Comparison of ENCODE assay signal across 25 cellular contexts in genomic region chr11:12748561-12748960, GRCh38.
DNase-seq lines count a peak whose midpoint lies in the region; ATAC-seq and TF ChIP-seq lines count a peak whose summit lies in the region.
"Had no signal": no experiment of that assay in that cellular context is flagged by ENCODE, and none has a peak within 500 bp of the region (broad histone marks: within the 10 kb centered on the region; RNA-seq: fewer than 3 reads in every experiment).

No MANE protein-coding gene starts in this region.

- H4K20me1 ChIP-seq in GM23338 (replicated peaks; ENCODE audit: insufficient read depth) (peaks cover 41% of the 10 kb centered on the region), neural progenitor cell (ENCODE audit: low read depth) (peaks cover 100% of the 10 kb centered on the region)

- H3K9ac ChIP-seq in endodermal cell (ENCODE audit: extremely low read depth, low read length, poor library complexity, severe bottlenecking) = no peak overlapping the region
- no peak overlapping the region for H3K9ac ChIP-seq in neural progenitor cell

- H3K9me2 ChIP-seq in GM23338 (ENCODE audit: insufficient read depth) = no peaks in the 10 kb centered on the region

- H3K27ac Mint-ChIP-seq in GM23338 = peak overlapping the region; percentile 73; the same call in 1 of the 2 replicates
- peak overlapping the region; percentile 87 for H3K27ac Mint-ChIP-seq in endodermal cell
- no peak overlapping the region for H3K27ac Mint-ChIP-seq in neural progenitor cell
- H3K27ac Mint-ChIP-seq: CD14-positive monocyte; CD8-positive, alpha-beta memory T cell had no signal

- H3K4me3 Mint-ChIP-seq in GM23338 (no peak overlapping the region), endodermal cell (no peak overlapping the region), neural progenitor cell (no peak overlapping the region)
- H3K4me3 Mint-ChIP-seq: CD14-positive monocyte; CD8-positive, alpha-beta memory T cell had no signal

- peaks cover 4% of the 10 kb centered on the region for H3K27me3 Mint-ChIP-seq in GM23338 (ENCODE audit: insufficient read depth, low read depth, poor library complexity)
- no peaks in the 10 kb centered on the region for H3K27me3 Mint-ChIP-seq in endodermal cell (ENCODE audit: insufficient read depth)
- H3K27me3 Mint-ChIP-seq in neural progenitor cell (ENCODE audit: insufficient read depth, low read depth) = no peaks in the 10 kb centered on the region

- H3K27ac ChIP-seq in GM23338 (ENCODE audit: low read depth) = no peak overlapping the region; the same call in 1 of the 2 replicates
- H3K27ac ChIP-seq in endodermal cell (ENCODE audit: low read depth, low read length) = no peak overlapping the region
- H3K27ac ChIP-seq in neural progenitor cell = no peak overlapping the region
- peak overlapping the region; percentile 26 for H3K27ac ChIP-seq in thymus (ENCODE audit: low read depth)
- H3K27ac ChIP-seq: PC-9 had no signal

- H3K9me3 ChIP-seq in endodermal cell (ENCODE audit: control insufficient read depth, low read length) (no peaks in the 10 kb centered on the region), neural progenitor cell (ENCODE audit: low read depth) (no peaks in the 10 kb centered on the region), thymus (ENCODE audit: control insufficient read depth) (no peaks in the 10 kb centered on the region)
- H3K9me3 ChIP-seq: BE2C had no signal

- H3K36me3 Mint-ChIP-seq in GM23338 (ENCODE audit: low read depth) = no peaks in the 10 kb centered on the region
- no peaks in the 10 kb centered on the region for H3K36me3 Mint-ChIP-seq in endodermal cell (ENCODE audit: low read depth)
- no peaks in the 10 kb centered on the region for H3K36me3 Mint-ChIP-seq in neural progenitor cell
- H3K36me3 Mint-ChIP-seq: CD14-positive monocyte; CD8-positive, alpha-beta memory T cell had no signal

- no peak overlapping the region for H3K4me3 ChIP-seq in GM23338
- no peak overlapping the region for H3K4me3 ChIP-seq in endodermal cell (ENCODE audit: low read length)
- H3K4me3 ChIP-seq in neural progenitor cell = no peak overlapping the region
- no peak overlapping the region for H3K4me3 ChIP-seq in thymus (ENCODE audit: low read length)
- H3K4me3 ChIP-seq: PC-9 had no signal

- DNase-seq in GM23338 (ENCODE audit: low spot score) (no peak), endodermal cell (no peak), neural progenitor cell (ENCODE audit: low spot score) (no peak), D341Med (ENCODE audit: low spot score) (no peak), NCI-H345 treated with DMSO at 0.1 percent for 48 hours (lab: John Stamatoyannopoulos, UW; ENCODE audit: unreplicated experiment) (no peak)
- DNase-seq: 8988T; ACHN; BE2C; Calu3; CD8-positive, alpha-beta memory T cell; DMS153; DND-41; Karpas-422; NCI-H1092 treated with DMSO at 0.1 percent for 48 hours; NCI-H1436; NCI-H187; NCI-H2107; NCI-H446 treated with DMSO at 0.1 percent for 48 hours; NK-92 treated with Interleukin-12 subunit alpha and Interleukin-12 subunit beta, amount 100 ng/mL, for 24 hours; PC-9; Right ventricle myocardium superior had no signal

- H3F3A ChIP-seq in GM23338 (replicated peaks; ENCODE audit: low read depth) = no peaks in the 10 kb centered on the region
- H3F3A ChIP-seq in neural progenitor cell (ENCODE audit: low read depth) = peaks cover 24% of the 10 kb centered on the region

- H3K4me1 Mint-ChIP-seq in GM23338 (peaks cover 83% of the 10 kb centered on the region), endodermal cell (peaks cover 61% of the 10 kb centered on the region), neural progenitor cell (peaks cover 72% of the 10 kb centered on the region)
- H3K4me1 Mint-ChIP-seq: CD14-positive monocyte; CD8-positive, alpha-beta memory T cell had no signal

- ATAC-seq in GM23338 = no peak
- no peak for ATAC-seq in HG03196 (IDR thresholded peaks at IDR 0.05; ENCODE audit: unreplicated experiment)
- ATAC-seq: HepG2 had no signal

- H2AFZ ChIP-seq in GM23338 = no peak overlapping the region
- H2AFZ ChIP-seq in neural progenitor cell (replicated peaks) = no peak overlapping the region
- H2AFZ ChIP-seq: PC-9 had no signal

- WGBS in endodermal cell (ENCODE audit: insufficient coverage in 1 of 2, insufficient read length in 1 of 2), 2 experiments = 89 to 97% methylated on average over 6 to 7 of the region's 7 CpGs
- 87% methylated on average over 7 of the region's 7 CpGs for WGBS in thymus

- H3K4me2 ChIP-seq in GM23338 (no peak overlapping the region), neural progenitor cell (peak overlapping the region; percentile 16)
- H3K4me2 ChIP-seq: PC-9 had no signal

- TF ChIP-seq CTCF in GM23338 (conservative IDR thresholded peaks at IDR 0.05; ENCODE audit: low read depth in 2 of 2) (no peak), endodermal cell (conservative IDR thresholded peaks at IDR 0.05) (no peak), neural progenitor cell (IDR thresholded peaks at IDR 0.05) (no peak)

- H3K4me1 ChIP-seq in GM23338 (ENCODE audit: insufficient read depth) (peaks cover 79% of the 10 kb centered on the region), endodermal cell (ENCODE audit: control insufficient read depth, insufficient read depth, low read length) (peaks cover 17% of the 10 kb centered on the region), neural progenitor cell (peaks cover 56% of the 10 kb centered on the region), thymus (ENCODE audit: control insufficient read depth, insufficient read depth, low read length) (no peaks in the 10 kb centered on the region)

- H3K36me3 ChIP-seq in GM23338 (ENCODE audit: insufficient read depth) (no peaks in the 10 kb centered on the region), endodermal cell (ENCODE audit: control insufficient read depth, insufficient read depth, low read length) (no peaks in the 10 kb centered on the region), neural progenitor cell (no peaks in the 10 kb centered on the region), thymus (ENCODE audit: control insufficient read depth, insufficient read depth) (no peaks in the 10 kb centered on the region)
- H3K36me3 ChIP-seq: BE2C had no signal

- H3K27me3 ChIP-seq in GM23338 (ENCODE audit: insufficient read depth) (no peaks in the 10 kb centered on the region), endodermal cell (ENCODE audit: control insufficient read depth, insufficient read depth, low read length, poor library complexity, severe bottlenecking) (no peaks in the 10 kb centered on the region), neural progenitor cell (no peaks in the 10 kb centered on the region), thymus (ENCODE audit: control insufficient read depth, insufficient read depth) (no peaks in the 10 kb centered on the region)
- H3K27me3 ChIP-seq: BE2C had no signal

- no peaks in the 10 kb centered on the region for H3K9me3 Mint-ChIP-seq in GM23338
- no peaks in the 10 kb centered on the region for H3K9me3 Mint-ChIP-seq in endodermal cell
- no peaks in the 10 kb centered on the region for H3K9me3 Mint-ChIP-seq in neural progenitor cell
- H3K9me3 Mint-ChIP-seq: CD8-positive, alpha-beta memory T cell had no signal

- H3K79me2 ChIP-seq in GM23338 (replicated peaks; ENCODE audit: insufficient read depth) (peaks cover 96% of the 10 kb centered on the region), neural progenitor cell (ENCODE audit: low read depth) (peaks cover 100% of the 10 kb centered on the region)
